In the genomic region with DNA sequence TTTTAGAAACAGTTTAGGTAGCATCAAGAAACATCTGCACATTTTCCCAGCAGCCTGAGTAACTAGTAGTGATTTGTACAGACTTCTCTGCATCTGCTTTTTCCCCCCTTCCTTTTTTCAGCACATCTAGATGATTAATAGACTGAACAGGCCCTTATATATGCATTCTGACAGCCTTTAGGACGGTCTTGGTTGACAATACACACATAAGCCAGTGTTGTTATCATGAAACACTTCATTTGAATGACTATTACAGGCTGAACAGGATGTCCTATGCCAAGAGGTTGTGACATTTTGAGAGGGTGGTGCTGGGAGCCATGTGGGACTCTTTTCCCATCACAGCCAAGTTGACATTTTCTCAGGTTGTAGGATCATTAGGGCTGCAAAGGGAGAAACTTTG, we compare ENCODE assay signal across 10 cellular contexts.
A peak's percentile ranks its signal among the peaks of the same experiment; 100 is the strongest.
DNase-seq lines count a peak whose midpoint lies in the region; TF ChIP-seq lines count a peak whose summit lies in the region.
"Had no signal": no experiment of that assay in that cellular context is flagged by ENCODE, and none has a peak within 500 bp of the region (broad histone marks: within the 10 kb centered on the region; RNA-seq: fewer than 3 reads in every experiment).

No MANE protein-coding gene starts in this region.

- no peak overlapping the region for H3K4me3 ChIP-seq in Peyer's patch
- no peak overlapping the region for H3K4me3 ChIP-seq in esophagus (ENCODE audit: low read depth in 1 of 2, low read length in 2 of 2)
- H3K4me3 ChIP-seq in tibial nerve = no peak overlapping the region

- peak in 1 of 2 donors; percentile 73 for TF ChIP-seq EP300 in tibial nerve (IDR thresholded peaks at IDR 0.05)

- 42 to 45% methylated on average over 1 of the region's 1 CpG for WGBS in esophagus, 2 donors
- WGBS in tibial nerve, 2 donors = 26 to 37% methylated on average over 1 of the region's 1 CpG

- H3K9me3 ChIP-seq in Peyer's patch = no peaks in the 10 kb centered on the region
- no peaks in the 10 kb centered on the region for H3K9me3 ChIP-seq in esophagus (ENCODE audit: control insufficient read depth in 2 of 2, insufficient read depth in 1 of 2, low read depth in 1 of 2, low read length in 1 of 2)
- no peaks in the 10 kb centered on the region for H3K9me3 ChIP-seq in tibial nerve

- DNase-seq in Peyer's patch (no peak), mesothelial cell of epicardium (ENCODE audit: low spot score in 2 of 2, unreplicated experiment in 2 of 2) (no peak), tibial nerve (ENCODE audit: low spot score in 2 of 2) (peak in 1 of 2 donors; percentile 41), SIG-M5 (lab: John Stamatoyannopoulos, UW) (no peak), NCI-H1417 treated with DMSO at 0.1 percent for 48 hours (lab: John Stamatoyannopoulos, UW) (no peak), NCI-H1436 treated with DMSO at 0.1 percent for 48 hours (lab: John Stamatoyannopoulos, UW) (no peak), NCI-H2029 (lab: John Stamatoyannopoulos, UW) (no peak)
- DNase-seq: caudate nucleus, NCI-H2227 treated with DMSO at 0.1 percent for 48 hours had no signal

- no peaks in the 10 kb centered on the region for H3K36me3 Mint-ChIP-seq in mesothelial cell of epicardium

- H3K36me3 ChIP-seq in Peyer's patch (no peaks in the 10 kb centered on the region), esophagus (ENCODE audit: control insufficient read depth in 2 of 2, insufficient read depth in 2 of 2, low read length in 1 of 2) (no peaks in the 10 kb centered on the region), tibial nerve (no peaks in the 10 kb centered on the region)

- no peaks in the 10 kb centered on the region for H3K27me3 Mint-ChIP-seq in mesothelial cell of epicardium (ENCODE audit: low read depth)

- H3K4me1 ChIP-seq in Peyer's patch (peaks cover 0 to 19% (median under 1%) of the 10 kb centered on the region in 4 donors), esophagus (ENCODE audit: control insufficient read depth in 2 of 2, insufficient read depth in 2 of 2, low read length in 1 of 2) (no peaks in the 10 kb centered on the region), tibial nerve (peaks cover 3 to 35% (median 29%) of the 10 kb centered on the region in 4 donors)

- H3K4me3 Mint-ChIP-seq in mesothelial cell of epicardium = no peak overlapping the region

- H3K27ac Mint-ChIP-seq in mesothelial cell of epicardium = peak overlapping the region; percentile 99

- H3K27ac ChIP-seq in Peyer's patch (peak overlapping the region; percentile 6 to 86 (median 47)), esophagus (ENCODE audit: low read depth in 2 of 2, low read length in 1 of 2) (peak overlapping the region; percentile 13 to 85), tibial nerve (peak overlapping the region; percentile 53 to 95 (median 70))

- peaks cover 38% of the 10 kb centered on the region for H3K4me1 Mint-ChIP-seq in mesothelial cell of epicardium

- TF ChIP-seq CTCF in Peyer's patch (IDR thresholded peaks at IDR 0.05) (no peak), mesothelial cell of epicardium (IDR thresholded peaks at IDR 0.05; ENCODE audit: unreplicated experiment) (no peak), tibial nerve (IDR thresholded peaks at IDR 0.05) (no peak)

- H3K9me3 Mint-ChIP-seq in mesothelial cell of epicardium = no peaks in the 10 kb centered on the region

- H3K27me3 ChIP-seq in Peyer's patch (no peaks in the 10 kb centered on the region), esophagus (ENCODE audit: control insufficient read depth in 1 of 2, insufficient read depth in 2 of 2, low read length in 2 of 2) (no peaks in the 10 kb centered on the region), tibial nerve (no peaks in the 10 kb centered on the region)

- TF ChIP-seq POLR2A in Peyer's patch (IDR thresholded peaks at IDR 0.05) (no peak), tibial nerve (IDR thresholded peaks at IDR 0.05) (no peak)
